Comparison of ENCODE assay signal across 14 cellular contexts in the genomic region with DNA sequence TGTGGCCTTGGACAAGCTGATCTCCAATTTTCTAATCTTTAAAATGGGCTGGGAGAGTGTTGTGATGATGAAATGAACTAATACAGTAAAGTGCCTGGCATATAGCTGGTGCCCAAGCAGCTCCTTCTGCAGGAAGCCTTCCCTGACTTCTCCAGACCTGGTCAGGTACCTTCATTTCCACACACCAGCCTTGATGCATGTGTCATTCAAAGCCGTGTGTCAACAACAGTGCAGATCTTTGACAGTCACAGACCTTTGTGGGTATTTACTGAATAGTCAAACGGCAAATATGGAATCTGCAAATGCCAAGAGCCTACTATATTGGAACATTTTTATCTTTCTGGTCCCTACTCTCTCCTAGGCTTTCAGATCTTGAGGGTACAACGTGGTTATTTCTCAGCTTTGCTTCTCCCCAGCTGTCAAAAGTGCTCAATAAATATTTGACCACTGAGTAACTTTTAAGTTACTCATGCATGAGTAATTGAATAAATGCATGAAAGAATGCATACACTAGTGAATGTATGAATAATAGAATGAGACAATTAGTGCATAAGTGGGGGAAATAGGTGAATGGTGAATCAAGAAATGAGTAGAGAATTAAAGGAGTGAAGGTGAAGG.
DNase-seq lines count a peak whose midpoint lies in the region; FAIRE-seq and TF ChIP-seq lines count a peak whose summit lies in the region.
"Had no signal": no experiment of that assay in that cellular context is flagged by ENCODE, and none has a peak within 500 bp of the region (broad histone marks: within the 10 kb centered on the region; RNA-seq: fewer than 3 reads in every experiment).

No MANE protein-coding gene starts in this region.

- H3K36me3 ChIP-seq in astrocyte (ENCODE audit: insufficient read depth, low read length): no peaks in the 10 kb centered on the region
- H3K36me3 ChIP-seq in esophagus muscularis mucosa: no peaks in the 10 kb centered on the region

- no peaks in the 10 kb centered on the region for H4K20me1 ChIP-seq in astrocyte (ENCODE audit: insufficient read depth, low read length)

- H3K4me2 ChIP-seq in astrocyte (ENCODE audit: low read length): peak overlapping the region; percentile 54

- H3K27me3 Mint-ChIP-seq in HFFc6 (ENCODE audit: insufficient read depth) (peaks cover 19% of the 10 kb centered on the region), astrocyte (ENCODE audit: low read depth, unreplicated experiment) (peaks cover 5% of the 10 kb centered on the region), osteocyte (ENCODE audit: unreplicated experiment) (no peaks in the 10 kb centered on the region)

- H3K9me3 ChIP-seq in astrocyte (ENCODE audit: insufficient read depth, low read depth, low read length) (no peaks in the 10 kb centered on the region), esophagus muscularis mucosa (no peaks in the 10 kb centered on the region)

- no peak for TF ChIP-seq CTCF in HFFc6 (IDR thresholded peaks at IDR 0.05)
- TF ChIP-seq CTCF in astrocyte (IDR thresholded peaks at IDR 0.05; ENCODE audit: insufficient read depth, low read depth, low read length): no peak
- no peak for TF ChIP-seq CTCF in esophagus muscularis mucosa (IDR thresholded peaks at IDR 0.05)
- no peak for TF ChIP-seq CTCF in osteocyte (IDR thresholded peaks at IDR 0.05)

- H3K36me3 Mint-ChIP-seq in HFFc6 (ENCODE audit: low read depth): no peaks in the 10 kb centered on the region
- H3K36me3 Mint-ChIP-seq in astrocyte (ENCODE audit: low read depth, unreplicated experiment): no peaks in the 10 kb centered on the region
- H3K36me3 Mint-ChIP-seq in osteocyte (ENCODE audit: unreplicated experiment): no peaks in the 10 kb centered on the region

- H3K9me3 Mint-ChIP-seq in HFFc6: no peaks in the 10 kb centered on the region
- H3K9me3 Mint-ChIP-seq in astrocyte (ENCODE audit: unreplicated experiment): no peaks in the 10 kb centered on the region
- no peaks in the 10 kb centered on the region for H3K9me3 Mint-ChIP-seq in osteocyte (ENCODE audit: unreplicated experiment)

- H3K27me3 ChIP-seq in astrocyte (ENCODE audit: insufficient read depth, low read length) (no peaks in the 10 kb centered on the region), esophagus muscularis mucosa (no peaks in the 10 kb centered on the region)

- H3K4me3 Mint-ChIP-seq in HFFc6: peak overlapping the region; percentile 5; the same call in 1 of the 2 replicates
- no peak overlapping the region for H3K4me3 Mint-ChIP-seq in astrocyte (ENCODE audit: unreplicated experiment)
- no peak overlapping the region for H3K4me3 Mint-ChIP-seq in osteocyte (ENCODE audit: unreplicated experiment)

- WGBS in esophagus muscularis mucosa: 78% methylated on average over 3 of the region's 3 CpGs

- no peak for TF ChIP-seq POLR2A in esophagus muscularis mucosa (IDR thresholded peaks at IDR 0.05; ENCODE audit: low read depth)

- peak; percentile 50 for FAIRE-seq in astrocyte (lab: Jason Lieb, UNC)
- FAIRE-seq: G401.6 had no signal

- TF ChIP-seq EP300 in esophagus muscularis mucosa (IDR thresholded peaks at IDR 0.05): no peak

- H3K79me2 ChIP-seq in astrocyte (ENCODE audit: insufficient read depth, low read length): no peaks in the 10 kb centered on the region

- no peak overlapping the region for H3K9ac ChIP-seq in astrocyte (ENCODE audit: low read length)

- H3K4me1 ChIP-seq in astrocyte (ENCODE audit: insufficient read depth, low read length) (peaks cover 11% of the 10 kb centered on the region), esophagus muscularis mucosa (peaks cover 0 to 15% (median 13%) of the 10 kb centered on the region in 4 donors)

- no peak overlapping the region for H3K4me3 ChIP-seq in astrocyte (ENCODE audit: insufficient read depth, low read depth, low read length)
- no peak overlapping the region for H3K4me3 ChIP-seq in esophagus muscularis mucosa

- intact Hi-C loops in esophagus muscularis mucosa (cut with DNase I): no loop called here

- DNase-seq in AG08395 (ENCODE audit: low spot score): peak; percentile 59
- DNase-seq in HFFc6: peak; percentile 63
- peak; percentile 62 for DNase-seq in astrocyte (ENCODE audit: low read depth)
- peak; percentile 69 for DNase-seq in iris pigment epithelial cell (ENCODE audit: low read depth)
- no peak for DNase-seq in esophagus muscularis mucosa (ENCODE audit: extremely low spot score)
- DNase-seq in activated CD8-positive, alpha-beta memory T cell treated with anti-CD3 and anti-CD28 coated beads for 24 hours: no peak
- no peak for DNase-seq in COR-L47 (lab: John Stamatoyannopoulos, UW)
- DNase-seq in osteocyte (ENCODE audit: extremely low spot score, unreplicated experiment): no peak
- DNase-seq: cerebellar nuclear complex, NCI-H1417, NCI-H446 treated with DMSO at 0.1 percent for 48 hours, SHP77 had no signal

- H3K27ac ChIP-seq in astrocyte (ENCODE audit: low read depth, low read length): no peak overlapping the region
- no peak overlapping the region for H3K27ac ChIP-seq in esophagus muscularis mucosa (replicated peaks in 1 of 4)
- H3K27ac ChIP-seq: epithelial cell of prostate had no signal

- H3K4me1 Mint-ChIP-seq in HFFc6 (ENCODE audit: low read depth) (peaks cover 30% of the 10 kb centered on the region), astrocyte (ENCODE audit: low read depth, unreplicated experiment) (peaks cover 18% of the 10 kb centered on the region), osteocyte (ENCODE audit: unreplicated experiment) (peaks cover 20% of the 10 kb centered on the region)

- H2AFZ ChIP-seq in astrocyte (ENCODE audit: low read depth, low read length): no peak overlapping the region

- H3K27ac Mint-ChIP-seq in HFFc6 (peak overlapping the region; percentile 1; the same call in 1 of the 2 replicates), astrocyte (ENCODE audit: unreplicated experiment) (no peak overlapping the region), osteocyte (ENCODE audit: unreplicated experiment) (no peak overlapping the region)

Comparison
In these comparisons a context has a peak if more than half of its experiments do, and no peak if none do; other contexts are left out.
1. DNase-seq: peak in AG08395 (single experiment), HFFc6 (single experiment), astrocyte (single experiment) and iris pigment epithelial cell (single experiment); none in esophagus muscularis mucosa (single experiment), activated CD8-positive, alpha-beta memory T cell treated with anti-CD3 and anti-CD28 coated beads for 24 hours (single experiment), COR-L47 (single experiment) and osteocyte (single experiment).